23 cellular contexts compared by ENCODE assay signal in the genomic region with DNA sequence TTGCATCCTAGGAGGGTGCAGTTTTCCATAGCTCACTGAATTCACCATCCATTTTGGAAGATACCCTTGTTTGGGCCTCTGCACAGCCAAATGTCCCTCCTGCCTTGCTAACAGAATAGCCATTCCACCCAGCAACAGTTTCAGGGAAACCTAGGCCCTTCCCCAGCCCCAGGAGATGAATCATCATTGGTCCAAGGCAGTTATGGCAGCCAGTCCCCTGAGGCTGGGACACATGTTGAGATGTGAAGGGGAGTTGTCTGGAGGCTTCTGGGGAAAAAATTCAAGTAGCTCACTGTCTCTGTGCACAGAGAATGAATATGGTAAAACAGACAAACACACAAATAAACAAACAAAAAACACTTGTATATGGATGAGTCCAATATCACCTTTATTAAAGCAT. TPM values are rescaled to one million over a fixed set of nuclear protein-coding genes. Genes with fewer than 3 reads are reported as not detected.
"Had no signal": no experiment of that assay in that cellular context is flagged by ENCODE, and none has a peak within 500 bp of the region (broad histone marks: within the 10 kb centered on the region; RNA-seq: fewer than 3 reads in every experiment).

No MANE protein-coding gene starts in this region.

- H3K4me3 ChIP-seq: Peyer's patch had no signal

- H3K27me3 ChIP-seq: Peyer's patch had no signal

- DNase-seq: activated CD4-positive, alpha-beta memory T cell treated with anti-CD3 and anti-CD28 coated beads, Interleukin-2, amount 10 ng/mL, durations not matched to agents 7 days and 5 days; activated CD4-positive, alpha-beta T cell treated with anti-CD3 and anti-CD28 coated beads for 1 hour; activated CD4-positive, CD25-positive, alpha-beta regulatory T cell; activated effector memory CD4-positive, alpha-beta T cell treated with anti-CD3 and anti-CD28 coated beads, Interleukin-2, amount 50 U/mL, for 16 hours; amniotic stem cell; aorta; cerebellar nuclear complex; NCI-H1048; NCI-H1436; NCI-H1930; NCI-H2081 treated with DMSO at 0.1 percent for 48 hours; NCI-H446 treated with DMSO at 0.1 percent for 48 hours; Right ventricle myocardium superior; SW 1271; T-helper 9 cell; WERI-Rb-1 had no signal

- H3K27ac ChIP-seq: brain microvascular endothelial cell, Peyer's patch, WERI-Rb-1 had no signal

- H3K9me3 ChIP-seq: Peyer's patch had no signal

- H3K4me1 ChIP-seq: Peyer's patch had no signal

- H3K36me3 ChIP-seq: brain microvascular endothelial cell, Peyer's patch, WERI-Rb-1 had no signal

RNA-seq across cellular contexts. Expression of a gene that starts 17.4 kb away (rescaled TPM):
- total RNA-seq: activated CD4-positive, alpha-beta memory T cell treated with anti-CD3 and anti-CD28 coated beads, Interleukin-2, amount 10 ng/mL, durations not matched to agents 7 days and 5 days; activated CD8-positive, alpha-beta memory T cell treated with anti-CD3 and anti-CD28 coated beads for 36 hours; activated naive CD8-positive, alpha-beta T cell treated with anti-CD3 and anti-CD28 coated beads for 36 hours; activated T-cell treated with anti-CD3 and anti-CD28 coated beads, Interleukin-2, amount 50 U/mL, for 72 hours; activated T-helper 17 cell treated with anti-CD3 and anti-CD28 coated beads, Interleukin-2, amount 50 U/mL, for 72 hours had no signal

RNA-seq across cellular contexts. Expression of a gene that starts 48.9 kb away (rescaled TPM):
- total RNA-seq: activated CD8-positive, alpha-beta memory T cell treated with anti-CD3 and anti-CD28 coated beads for 36 hours; activated T-cell treated with anti-CD3 and anti-CD28 coated beads, Interleukin-2, amount 50 U/mL, for 72 hours; activated T-helper 17 cell treated with anti-CD3 and anti-CD28 coated beads, Interleukin-2, amount 50 U/mL, for 72 hours; MCF 10A; Peyer's patch; Right ventricle myocardium superior had no signal
- polyA plus RNA-seq: aorta had no signal
